20 cellular contexts compared by ENCODE assay signal in the genomic region with DNA sequence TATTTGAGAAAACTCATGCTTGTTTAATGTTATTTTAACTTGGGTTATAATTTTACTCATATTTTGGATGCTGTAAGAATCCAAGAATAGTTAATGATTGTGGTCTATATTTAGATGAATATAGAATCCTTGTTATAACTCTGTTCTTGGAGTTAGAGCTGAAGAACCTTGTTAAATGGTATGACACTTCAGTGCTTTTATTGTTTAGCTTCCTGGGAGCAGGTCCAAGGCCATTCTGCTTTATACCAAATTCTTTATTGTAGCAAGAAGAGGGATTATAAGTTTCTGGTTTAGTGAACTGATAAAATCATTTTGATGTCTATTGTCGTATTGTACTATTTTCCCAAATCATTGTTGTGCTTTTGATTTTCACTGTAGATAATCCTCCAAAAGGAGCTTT.
"Had no signal": no experiment of that assay in that cellular context is flagged by ENCODE, and none has a peak within 500 bp of the region (broad histone marks: within the 10 kb centered on the region; RNA-seq: fewer than 3 reads in every experiment).

No MANE protein-coding gene starts in this region.

- DNase-seq: activated CD4-positive, alpha-beta T cell treated with anti-CD3 and anti-CD28 coated beads for 1 hour; activated CD8-positive, alpha-beta memory T cell treated with anti-CD3 and anti-CD28 coated beads for 24 hours; activated gamma-delta T cell; adrenal gland; body of pancreas; caudate nucleus; dorsolateral prefrontal cortex; foreskin keratinocyte; kidney; mesendoderm; naive thymus-derived CD8-positive, alpha-beta T cell; ovary; stimulated activated CD4-positive, alpha-beta T cell treated with anti-CD3 and anti-CD28 coated beads, Interleukin-12 subunit alpha, Interleukin-12 subunit beta, amount 100 ng/mL, for 4 hours; stimulated activated CD4-positive, alpha-beta T cell treated with anti-CD3 and anti-CD28 coated beads, Interleukin-1b, Interleukin-23, amount 100 ng/mL, for 48 hours; stimulated activated CD8-positive, alpha-beta memory T cell treated with anti-CD3 and anti-CD28 coated beads, Interleukin-4, amount 100 ng/mL, for 48 hours; stimulated activated naive CD4-positive, alpha-beta T cell; SW 1271; T-helper 2 cell; WERI-Rb-1 had no signal

- H3K27me3 ChIP-seq: adrenal gland, body of pancreas, dorsolateral prefrontal cortex, foreskin keratinocyte, ovary had no signal

- H3K36me3 ChIP-seq: ovary had no signal

- H3K4me3 ChIP-seq: adrenal gland, body of pancreas, dorsolateral prefrontal cortex, ovary had no signal

- H3K9me3 ChIP-seq: adrenal gland, body of pancreas, ovary had no signal

- ATAC-seq: body of pancreas; foreskin keratinocyte; naive thymus-derived CD8-positive, alpha-beta T cell had no signal

- H3K27ac ChIP-seq: adrenal gland, body of pancreas, epithelial cell of prostate, foreskin keratinocyte, ovary, WERI-Rb-1 had no signal

- H3K4me1 ChIP-seq: adrenal gland, body of pancreas, foreskin keratinocyte had no signal
